ENCODE assay signal across 8 cellular contexts in the genomic region with DNA sequence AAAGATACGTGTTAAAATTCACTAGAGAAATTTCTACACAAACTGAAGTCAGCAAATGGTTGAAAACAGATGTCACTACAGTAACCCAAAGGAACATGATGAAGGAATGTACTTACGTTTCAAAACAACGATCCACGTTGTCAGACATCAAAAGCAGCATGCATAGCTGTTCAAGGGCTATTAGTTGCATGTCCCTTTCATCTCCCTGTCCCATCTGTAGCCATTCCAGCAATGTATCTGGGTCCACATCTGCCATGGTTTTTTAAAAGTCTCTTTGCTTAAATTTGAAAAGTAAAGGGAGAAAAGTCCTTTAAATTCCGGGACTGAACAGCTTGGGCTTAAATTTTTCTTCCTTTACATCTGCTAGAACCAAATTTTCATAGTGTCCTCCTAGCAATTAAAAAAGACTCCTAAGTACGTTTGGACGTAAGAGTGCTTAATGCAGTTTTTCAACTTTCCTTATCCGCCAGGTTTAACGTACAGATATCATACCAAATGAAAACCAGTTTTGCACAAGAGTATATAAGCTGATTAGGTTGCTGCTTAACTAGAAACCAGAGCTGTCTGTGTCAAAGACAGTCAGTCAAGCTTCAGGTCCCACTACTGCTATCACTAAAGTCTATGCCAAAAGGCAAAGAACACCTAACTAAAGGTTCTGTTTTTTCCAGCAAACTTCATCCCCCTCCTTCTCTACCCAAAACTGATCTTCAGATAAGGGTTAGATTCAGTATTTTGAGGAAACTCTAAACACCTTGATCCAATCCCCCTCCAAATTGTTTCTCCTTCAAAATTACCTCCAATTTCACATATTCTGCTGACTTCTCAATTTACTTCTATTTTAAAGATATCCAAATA. TPM values are rescaled to one million over a fixed set of nuclear protein-coding genes. Genes with fewer than 3 reads are reported as not detected.
DNase-seq lines count a peak whose midpoint lies in the region; ATAC-seq, FAIRE-seq and TF ChIP-seq lines count a peak whose summit lies in the region.

No MANE protein-coding gene starts in this region.

- H3K27ac ChIP-seq in AG04450 (ENCODE audit: low read depth, low read length) (no peak overlapping the region), ectodermal cell (ENCODE audit: insufficient read depth, low read depth, low read length, poor library complexity, severe bottlenecking) (no peak overlapping the region)

- no peak for TF ChIP-seq CTCF in AG04450 (IDR thresholded peaks at IDR 0.05; ENCODE audit: low read depth, low read length)
- no peak for TF ChIP-seq CTCF in GM12875 (IDR thresholded peaks at IDR 0.05; ENCODE audit: borderline replicate concordance, insufficient read depth, low read depth, low read length)

- H3K36me3 ChIP-seq in ectodermal cell (ENCODE audit: control insufficient read depth, insufficient read depth, low read length), result peaks cover 4% of the 10 kb centered on the region

- H3K27me3 ChIP-seq in AG04450 (ENCODE audit: control insufficient read depth, insufficient read depth, low read length), result no peaks in the 10 kb centered on the region
- H3K27me3 ChIP-seq in ectodermal cell (ENCODE audit: control insufficient read depth, insufficient read depth, low read length, poor library complexity, severe bottlenecking), result no peaks in the 10 kb centered on the region

- H3K9me3 ChIP-seq in AG04450 (ENCODE audit: control insufficient read depth, insufficient read depth, low read length) (no peaks in the 10 kb centered on the region; the same call in 1 of the 2 replicates), ectodermal cell (ENCODE audit: control insufficient read depth, low read length) (no peaks in the 10 kb centered on the region)

- ATAC-seq in HG03280 (IDR thresholded peaks at IDR 0.05; ENCODE audit: unreplicated experiment), result no peak

- DNase-seq in AG04450 (ENCODE audit: low read depth, low spot score) (peak; percentile 58), RCC 7860 (ENCODE audit: low spot score) (peak; percentile 17), myocyte (ENCODE audit: low read depth) (peak; percentile 44)
- no peak for DNase-seq in stimulated activated naive CD4-positive, alpha-beta T cell treated with Interleukin-2 at 50 U/mL for 16 hours (lab: John Stamatoyannopoulos, UW)
- no peak for DNase-seq in activated CD8-positive, alpha-beta memory T cell treated with anti-CD3 and anti-CD28 coated beads, Interleukin-2, amount 50 U/mL, for 48 hours

- CTCF ChIA-PET in AG04450 (lab: Charles Lee), result no interaction called here

- 40 to 41% methylated on average over 9 of the region's 9 CpGs for WGBS in ectodermal cell, 2 experiments

- H3K4me1 ChIP-seq in ectodermal cell (ENCODE audit: control insufficient read depth, insufficient read depth, low read length), result peaks cover 5% of the 10 kb centered on the region

- no peak for FAIRE-seq in RCC 7860 (lab: Jason Lieb, UNC)

- POLR2A ChIA-PET in AG04450 (lab: Yijun Ruan, JAX), result interaction anchor here (0.6 to 1.0 kb wide), 3 partner anchors 24 to 215 kb away, joined by 3 to 4 read pairs (median 3); partner anchors contain the start of gene HEATR5A

- H3K4me3 ChIP-seq in AG04450 (ENCODE audit: low read depth, low read length), result peak overlapping the region; percentile 79
- H3K4me3 ChIP-seq in GM12875 (ENCODE audit: low read depth, low read length), result peak overlapping the region; percentile 77
- H3K4me3 ChIP-seq in ectodermal cell (ENCODE audit: insufficient read depth, low read depth, low read length), result peak overlapping the region; percentile 74

RNA-seq across cellular contexts. Expression of gene HECTD1, which starts 1.7 kb away (rescaled TPM):
- 96.5 and 121 TPM in 2 replicates for polyA plus RNA-seq in AG04450 (2011; rRNA removed)
- polyA minus RNA-seq in AG04450 (2011; rRNA and poly(A)+ RNA removed), result 266 and 349 TPM in 2 replicates
- 96.5 TPM for polyA plus RNA-seq in ectodermal cell (2013, experiment 1 of 4)
- 108 TPM for polyA plus RNA-seq in ectodermal cell (2013, experiment 2 of 4)
- 71.1 TPM for polyA plus RNA-seq in ectodermal cell (2013, experiment 3 of 4)
- 77.1 TPM for polyA plus RNA-seq in ectodermal cell (2013, experiment 4 of 4)
- 182 and 221 TPM in 2 replicates for total RNA-seq in myocyte
- 44.6 TPM for polyA plus RNA-seq in myocyte (2012)

Comparison
In these comparisons a context has a peak if more than half of its experiments do, and no peak if none do; other contexts are left out.
1. DNase-seq: peak in AG04450 (single experiment), RCC 7860 (single experiment) and myocyte (single experiment); none in stimulated activated naive CD4-positive, alpha-beta T cell treated with Interleukin-2 at 50 U/mL for 16 hours (single experiment) and activated CD8-positive, alpha-beta memory T cell treated with anti-CD3 and anti-CD28 coated beads, Interleukin-2, amount 50 U/mL, for 48 hours (single experiment).
2. Peak in every context shown above with its lines, with median percentiles within 50 percentile points of each other: H3K4me3 ChIP-seq.